1 cellular context compared by ENCODE assay signal in genomic region chr19:4374451-4375163, GRCh38.
TF ChIP-seq lines count a peak whose summit lies in the region.

No MANE protein-coding gene starts in this region.

TF ChIP-seq in IMR-90, 13 proteins besides CTCF, POLR2A, EP300 and RAD21:
- TF ChIP-seq CEBPB (IDR thresholded peaks at IDR 0.05; ENCODE audit: low read depth, low read length) (peak; percentile 54; the same call in 1 of the 2 replicates), RCOR1 (IDR thresholded peaks at IDR 0.05; ENCODE audit: insufficient replicate concordance, low read length) (no peak), MXI1 (IDR thresholded peaks at IDR 0.05; ENCODE audit: borderline replicate concordance, low read depth, low read length) (peak; percentile 83), ELK1 (IDR thresholded peaks at IDR 0.05; ENCODE audit: borderline replicate concordance, low read depth, low read length) (no peak), SMC3 (IDR thresholded peaks at IDR 0.05; ENCODE audit: low read depth, low read length) (no peak), NFE2L2 (IDR thresholded peaks at IDR 0.05; ENCODE audit: low read depth, low read length) (peak; percentile 96), USF2 (IDR thresholded peaks at IDR 0.05; ENCODE audit: low read depth, low read length) (peak; percentile 35; the same call in 1 of the 2 replicates), BHLHE40 (IDR thresholded peaks at IDR 0.05; ENCODE audit: low read depth, low read length) (peak; percentile 82), CHD1 (IDR thresholded peaks at IDR 0.05; ENCODE audit: low read depth, low read length) (no peak), MAZ (IDR thresholded peaks at IDR 0.05; ENCODE audit: borderline replicate concordance, low read depth, low read length) (0 out of 2 replicates have a peak, but pooled peaks have one; percentile 67), FOS (IDR thresholded peaks at IDR 0.05; ENCODE audit: low read depth, low read length) (peak; percentile 97), MAFK (IDR thresholded peaks at IDR 0.05; ENCODE audit: low read depth, low read length) (peak; percentile 68), RFX5 (IDR thresholded peaks at IDR 0.05; ENCODE audit: low read depth, low read length) (no peak)
TF ChIP-seq in IMR-90: peak in this region for 8.
